Comparison of ENCODE assay signal across 6 cellular contexts in the genomic region with DNA sequence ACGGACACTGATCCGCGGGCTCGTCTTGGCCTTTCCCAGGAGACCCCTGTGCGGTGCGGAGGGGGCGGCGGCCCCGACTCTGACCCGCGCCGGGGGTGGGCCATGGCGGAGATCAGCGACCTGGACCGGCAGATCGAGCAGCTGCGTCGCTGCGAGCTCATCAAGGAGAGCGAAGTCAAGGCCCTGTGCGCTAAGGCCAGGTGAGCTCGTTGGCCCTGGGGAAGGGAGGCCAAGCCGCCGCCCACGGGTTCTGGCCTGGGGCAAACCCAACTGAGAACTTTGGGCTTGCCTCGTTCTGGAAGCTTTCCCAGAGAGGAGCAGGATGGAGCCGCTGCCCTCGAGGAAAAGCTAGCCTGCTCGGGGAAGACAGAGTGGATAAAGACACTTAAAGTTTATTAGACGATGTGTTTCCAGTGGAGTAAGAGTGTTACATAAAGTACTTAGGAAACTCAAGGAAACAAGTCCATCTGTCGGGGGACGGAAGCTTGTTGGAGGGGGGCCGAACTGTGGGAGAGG. TPM values are rescaled to one million over a fixed set of nuclear protein-coding genes. Genes with fewer than 3 reads are reported as not detected.
DNase-seq lines count a peak whose midpoint lies in the region; ATAC-seq and TF ChIP-seq lines count a peak whose summit lies in the region.

No MANE protein-coding gene starts in this region.

- no peaks in the 10 kb centered on the region for H3K27me3 ChIP-seq in thoracic aorta (replicated peaks; ENCODE audit: insufficient read depth)

- H3K9me3 ChIP-seq in thoracic aorta = no peaks in the 10 kb centered on the region

- DNase-seq in GM20000 (ENCODE audit: low spot score) = peak; percentile 32
- DNase-seq in NB4 (ENCODE audit: low read depth) = no peak
- peak; percentile 42 for DNase-seq in germinal center (ENCODE audit: low spot score)
- DNase-seq in thoracic aorta (ENCODE audit: low spot score) = no peak
- DNase-seq in GM13976 (ENCODE audit: low spot score) = no peak
- no peak for DNase-seq in NCI-H2227 (lab: John Stamatoyannopoulos, UW; ENCODE audit: unreplicated experiment)

- peaks cover 24% of the 10 kb centered on the region for H3K36me3 ChIP-seq in thoracic aorta

- H3K27ac ChIP-seq in thoracic aorta = peak overlapping the region; percentile 90 to 92

- in situ Hi-C loops in GM13976 (cut with MboI; ENCODE audit: low sequenced_read_pairs, unreplicated experiment) = no loop called here

- H3K4me1 ChIP-seq in thoracic aorta (ENCODE audit: control insufficient read depth in 1 of 2, low read depth in 2 of 2) = peaks cover 12 to 31% of the 10 kb centered on the region in 2 donors

- peak; percentile 32 for ATAC-seq in thoracic aorta (ENCODE audit: insufficient number of reproducible peaks, low FRiP score, low read depth)

- H3K4me3 ChIP-seq in NB4 (ENCODE audit: low read depth, low read length) (peak overlapping the region; percentile 91), thoracic aorta (peak overlapping the region; percentile 93)

- TF ChIP-seq CTCF in GM20000 (IDR thresholded peaks at IDR 0.05; ENCODE audit: extremely low read depth, missing control alignments) (no peak), NB4 (IDR thresholded peaks at IDR 0.05; ENCODE audit: low read depth, low read length) (no peak), thoracic aorta (IDR thresholded peaks at IDR 0.05) (no peak), GM13976 (IDR thresholded peaks at IDR 0.05; ENCODE audit: borderline replicate concordance, control extremely low read depth, extremely low read depth, insufficient read depth, missing control alignments) (no peak)

- no peak for TF ChIP-seq POLR2A in NB4 (IDR thresholded peaks at IDR 0.05; ENCODE audit: extremely low read depth, insufficient read length)

RNA-seq across cellular contexts. Expression of a gene that starts 0.5 kb away (rescaled TPM):
- total RNA-seq in thoracic aorta = 10 to 100 TPM; 37.7 to 54.2 TPM

RNA-seq across cellular contexts. Expression of a gene that starts 10.8 kb away (rescaled TPM):
- total RNA-seq in thoracic aorta = 100 to 1,000 TPM; 569 to 841 TPM

RNA-seq across cellular contexts. Expression of a gene that starts 15.4 kb away (rescaled TPM):
- under 1 TPM in 1 of 2 donors, not detected in 1; 0.56 TPM for total RNA-seq in thoracic aorta

RNA-seq across cellular contexts. Expression of a gene that starts 19.7 kb away (rescaled TPM):
- 100 to 1,000 TPM in 1 of 2 donors, 10 to 100 TPM in 1; 69.2 to 105 TPM for total RNA-seq in thoracic aorta

RNA-seq across cellular contexts. Expression of a gene that starts 37.0 kb away (rescaled TPM):
- total RNA-seq in thoracic aorta = 1 to 10 TPM; 4.6 to 6.0 TPM

Comparison
In these comparisons a context has a peak if more than half of its experiments do, and no peak if none do; other contexts are left out.
1. DNase-seq: peak in GM20000 (single experiment) and germinal center (single experiment); none in NB4 (single experiment), thoracic aorta (single experiment), GM13976 (single experiment) and NCI-H2227 (single experiment).